19 cellular contexts compared by ENCODE assay signal in genomic region chr20:5197270-5197827, GRCh38.
"Had no signal": no experiment of that assay in that cellular context is flagged by ENCODE, and none has a peak within 500 bp of the region (broad histone marks: within the 10 kb centered on the region; RNA-seq: fewer than 3 reads in every experiment).

No MANE protein-coding gene starts in this region.

- DNase-seq: activated CD4-positive, alpha-beta memory T cell treated with anti-CD3 and anti-CD28 coated beads for 36 hours; activated CD4-positive, alpha-beta T cell treated with anti-CD3 and anti-CD28 coated beads for 48 hours; activated effector memory CD4-positive, alpha-beta T cell treated with Interleukin-2 at 50 U/mL for 16 hours; activated naive CD4-positive, alpha-beta T cell treated with anti-CD3 and anti-CD28 coated beads for 36 hours; activated T-cell treated with anti-CD3 and anti-CD28 coated beads, Interleukin-2, amount 50 U/mL, for 72 hours; cerebellar nuclear complex; cortex of kidney; erythroblast; foreskin keratinocyte; hypothalamus; mesenchymal stem cell; nephron progenitor cell; pancreas; sigmoid colon; stimulated activated CD4-positive, alpha-beta T cell treated with anti-CD3 and anti-CD28 coated beads, Interleukin-4, amount 100 ng/mL, for 24 hours; stimulated activated naive CD4-positive, alpha-beta T cell treated with Interleukin-2 at 50 U/mL for 16 hours; T-helper 1 cell; thyroid gland had no signal

- H3K4me3 Mint-ChIP-seq: activated CD4-positive, alpha-beta memory T cell treated with anti-CD3 and anti-CD28 coated beads for 36 hours; activated naive CD4-positive, alpha-beta T cell treated with anti-CD3 and anti-CD28 coated beads for 36 hours; activated T-cell treated with anti-CD3 and anti-CD28 coated beads, Interleukin-2, amount 50 U/mL, for 72 hours; nephron progenitor cell had no signal

- H3K27ac ChIP-seq: foreskin keratinocyte, pancreas, sigmoid colon, SJSA1, thyroid gland had no signal

- H3K27me3 Mint-ChIP-seq: activated CD4-positive, alpha-beta memory T cell treated with anti-CD3 and anti-CD28 coated beads for 36 hours had no signal

- H3K27me3 ChIP-seq: foreskin keratinocyte, pancreas, sigmoid colon, SJSA1, thyroid gland had no signal

- H3K4me3 ChIP-seq: pancreas, sigmoid colon, SJSA1, thyroid gland had no signal

- H3K4me1 ChIP-seq: foreskin keratinocyte, SJSA1, thyroid gland had no signal

- H3K27ac Mint-ChIP-seq: activated CD4-positive, alpha-beta memory T cell treated with anti-CD3 and anti-CD28 coated beads for 36 hours; activated naive CD4-positive, alpha-beta T cell treated with anti-CD3 and anti-CD28 coated beads for 36 hours had no signal

- H3K36me3 ChIP-seq: pancreas, thyroid gland had no signal

- H3K9me3 ChIP-seq: pancreas, sigmoid colon, SJSA1, thyroid gland had no signal

- ATAC-seq: activated T-cell treated with anti-CD3 and anti-CD28 coated beads, Interleukin-2, amount 50 U/mL, for 72 hours; foreskin keratinocyte had no signal
